Comparison of ENCODE assay signal across 11 cellular contexts in the genomic region with DNA sequence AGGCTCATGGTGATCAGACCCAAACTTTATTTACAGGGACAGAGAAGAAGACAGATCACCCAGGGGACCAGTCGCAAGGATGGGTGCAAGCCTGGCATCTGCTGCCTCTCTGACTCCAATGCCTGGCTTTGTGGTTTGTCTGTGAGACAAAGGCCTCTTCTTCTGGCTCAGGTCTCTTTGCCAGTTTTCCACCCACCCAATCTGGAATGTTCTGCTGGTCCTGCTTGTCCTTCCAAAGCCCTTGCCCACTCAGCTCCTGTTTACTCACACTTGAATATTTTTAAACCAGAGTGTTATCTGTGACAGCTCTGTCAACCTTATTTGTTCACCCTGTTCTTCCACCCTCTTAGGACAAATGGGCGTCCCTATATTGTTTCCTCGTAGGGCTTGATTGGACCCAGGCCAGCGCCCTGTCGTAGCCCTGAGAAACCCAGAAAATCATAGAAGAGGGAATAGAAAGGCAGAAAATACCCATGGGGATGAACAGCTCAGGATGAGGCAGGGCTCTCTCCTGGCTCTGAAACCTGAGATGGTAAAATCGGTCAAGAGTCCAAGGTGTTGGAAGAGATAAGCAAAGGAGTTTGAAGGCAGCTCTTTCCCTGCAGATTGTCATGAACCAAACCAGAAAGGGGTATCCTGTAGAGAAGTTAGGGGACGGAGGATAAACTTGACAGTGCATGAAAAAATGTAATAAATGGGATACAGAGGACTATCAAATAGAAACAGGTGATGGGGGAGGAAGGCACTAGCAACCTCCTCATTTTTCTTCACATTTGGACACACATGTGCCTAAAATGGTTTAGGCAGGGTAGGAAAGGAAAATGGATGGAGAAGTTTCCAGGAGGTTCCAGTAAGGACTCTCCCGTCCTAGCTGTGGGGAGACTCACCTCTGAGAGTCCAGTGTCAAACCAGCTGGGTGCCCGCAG. TPM values are rescaled to one million over a fixed set of nuclear protein-coding genes. Genes with fewer than 3 reads are reported as not detected.
DNase-seq lines count a peak whose midpoint lies in the region; ATAC-seq, FAIRE-seq and TF ChIP-seq lines count a peak whose summit lies in the region.
"Had no signal": no experiment of that assay in that cellular context is flagged by ENCODE, and none has a peak within 500 bp of the region (broad histone marks: within the 10 kb centered on the region; RNA-seq: fewer than 3 reads in every experiment).

No MANE protein-coding gene starts in this region.

- TF ChIP-seq POLR2A in prostate gland (IDR thresholded peaks at IDR 0.05): no peak

- peaks cover 48 to 58% of the 10 kb centered on the region in 2 donors for H3K27me3 Mint-ChIP-seq in natural killer cell (ENCODE audit: low read depth in 2 of 2)

- no peak overlapping the region for H3K27ac Mint-ChIP-seq in natural killer cell
- H3K27ac Mint-ChIP-seq: naive thymus-derived CD8-positive, alpha-beta T cell had no signal

- no peaks in the 10 kb centered on the region for H3K36me3 Mint-ChIP-seq in natural killer cell

- H3K27ac ChIP-seq in ascending aorta (peak overlapping the region; percentile 98 to 99), right atrium auricular region (peak overlapping the region; percentile 98 to 100), prostate gland (peak overlapping the region; percentile 92 to 95)
- H3K27ac ChIP-seq: BLaER1 had no signal

- peaks cover 8 to 30% of the 10 kb centered on the region in 2 donors for H3K36me3 ChIP-seq in ascending aorta
- H3K36me3 ChIP-seq in right atrium auricular region: peaks cover 35% of the 10 kb centered on the region
- no peaks in the 10 kb centered on the region for H3K36me3 ChIP-seq in prostate gland
- H3K36me3 ChIP-seq: BLaER1 had no signal

- no peak overlapping the region for H3K4me3 Mint-ChIP-seq in natural killer cell
- H3K4me3 Mint-ChIP-seq: naive thymus-derived CD8-positive, alpha-beta T cell had no signal

- FAIRE-seq in RCC 7860 (lab: Jason Lieb, UNC): no peak

- DNase-seq in AG20443 (ENCODE audit: low spot score) (peak; percentile 28), ascending aorta (ENCODE audit: low spot score in 2 of 2) (no peak), right atrium auricular region (ENCODE audit: low spot score) (no peak), prostate gland (ENCODE audit: low spot score) (no peak), LoVo (ENCODE audit: low spot score) (no peak), RCC 7860 (ENCODE audit: low spot score) (no peak), natural killer cell (no peak)
- DNase-seq: naive thymus-derived CD8-positive, alpha-beta T cell had no signal

- ATAC-seq in natural killer cell (no peak), HG03175 (IDR thresholded peaks at IDR 0.05; ENCODE audit: unreplicated experiment) (no peak)
- ATAC-seq: naive thymus-derived CD8-positive, alpha-beta T cell had no signal

- 39% methylated on average over 9 of the region's 9 CpGs for WGBS in prostate gland

- H3K4me1 ChIP-seq in ascending aorta: peaks cover 0 to 9% of the 10 kb centered on the region in 2 donors
- H3K4me1 ChIP-seq in right atrium auricular region: peaks cover 0 to 8% of the 10 kb centered on the region in 2 donors
- H3K4me1 ChIP-seq in prostate gland (replicated peaks): peaks cover 15% of the 10 kb centered on the region
- H3K4me1 ChIP-seq: BLaER1 had no signal

- H3K4me3 ChIP-seq in ascending aorta (peak overlapping the region; percentile 62 to 88), right atrium auricular region (peak overlapping the region; percentile 66 to 75), prostate gland (peak overlapping the region; percentile 31 to 33)
- H3K4me3 ChIP-seq: BLaER1 had no signal

- H3K9me3 ChIP-seq in ascending aorta (no peaks in the 10 kb centered on the region), right atrium auricular region (no peaks in the 10 kb centered on the region), prostate gland (no peaks in the 10 kb centered on the region)
- H3K9me3 ChIP-seq: BLaER1 had no signal

- H3K9me3 Mint-ChIP-seq in natural killer cell: no peaks in the 10 kb centered on the region
- H3K9me3 Mint-ChIP-seq: naive thymus-derived CD8-positive, alpha-beta T cell had no signal

- H3K4me1 Mint-ChIP-seq in natural killer cell: no peaks in the 10 kb centered on the region

- H3K27me3 ChIP-seq in ascending aorta (no peaks in the 10 kb centered on the region), right atrium auricular region (no peaks in the 10 kb centered on the region), prostate gland (replicated peaks; ENCODE audit: insufficient read depth) (no peaks in the 10 kb centered on the region)
- H3K27me3 ChIP-seq: BLaER1 had no signal

- TF ChIP-seq CTCF in ascending aorta (IDR thresholded peaks at IDR 0.05) (no peak), right atrium auricular region (IDR thresholded peaks at IDR 0.05) (no peak), prostate gland (IDR thresholded peaks at IDR 0.05) (no peak), natural killer cell (IDR thresholded peaks at IDR 0.05) (no peak)

- intact Hi-C loops in ascending aorta (cut with DNase I): loop anchor here (1.0 to 2.0 kb wide), 3 partner anchors 16 to 40 kb away; a partner anchor contains a TSS
- intact Hi-C loops in prostate gland (cut with DNase I): loop anchor here (1.0 kb wide), 1 partner anchor 32 kb away; a partner anchor contains a TSS
- intact Hi-C loops in natural killer cell (cut with micrococcal nuclease): no loop called here

RNA-seq across cellular contexts. Expression of a gene that starts 0.7 kb away (rescaled TPM):
- total RNA-seq in ascending aorta (288 TPM), right atrium auricular region (1,000 to 10,000 TPM; 2,961 to 3,608 TPM), prostate gland (10 to 100 TPM; 59.0 to 80.1 TPM), natural killer cell (not detected)
- total RNA-seq: naive thymus-derived CD8-positive, alpha-beta T cell; RPMI7951 had no signal

RNA-seq across cellular contexts. Expression of a gene that starts 1.6 kb away (rescaled TPM):
- total RNA-seq in ascending aorta: not detected
- total RNA-seq in right atrium auricular region: 10 to 100 TPM in 1 of 2 donors, 1 to 10 TPM in 1; 5.5 to 13.0 TPM
- total RNA-seq in prostate gland: under 1 TPM in 1 of 2 donors, not detected in 1; 0.85 TPM
- not detected for total RNA-seq in natural killer cell
- total RNA-seq: RPMI7951 had no signal

RNA-seq across cellular contexts. Expression of a gene that starts 7.8 kb away (rescaled TPM):
- total RNA-seq in ascending aorta (not detected), right atrium auricular region (1 to 10 TPM; 1.5 to 8.3 TPM), prostate gland (10 to 100 TPM; 13.2 to 31.5 TPM), natural killer cell (not detected)
- total RNA-seq: naive thymus-derived CD8-positive, alpha-beta T cell; RPMI7951 had no signal

RNA-seq across cellular contexts. Expression of a gene that starts 26.2 kb away (rescaled TPM):
- total RNA-seq in ascending aorta: 48.9 TPM
- total RNA-seq in right atrium auricular region: 10 to 100 TPM; 25.7 to 50.9 TPM
- total RNA-seq in prostate gland: 10 to 100 TPM; 32.9 to 35.2 TPM
- 1 to 10 TPM in 1 of 3 donors, under 1 TPM in 2; 0.26 to 1.0 (median 0.57) TPM for total RNA-seq in natural killer cell

RNA-seq across cellular contexts. Expression of a gene that starts 31.6 kb away (rescaled TPM):
- total RNA-seq in ascending aorta (not detected), right atrium auricular region (10 to 100 TPM; 27.7 to 40.9 TPM), prostate gland (10 to 100 TPM; 42.2 to 46.2 TPM), natural killer cell (1 to 10 TPM; 5.9 to 9.2 (median 7.6) TPM)

Comparison
In these comparisons a context has a peak if more than half of its experiments do, and no peak if none do; other contexts are left out.
1. RNA of a gene that starts 0.7 kb away (total RNA-seq): 2,961 to 3,608 TPM in right atrium auricular region, 288 TPM in ascending aorta (single experiment) and 59.0 to 80.1 TPM in prostate gland; not detected in natural killer cell; every median in the first group is over 10 times any median in the second.
2. Peak in every context shown above with its lines, with median percentiles within 50 percentile points of each other: H3K27ac ChIP-seq and H3K4me3 ChIP-seq.